Comparison of ENCODE assay signal across 17 cellular contexts in the genomic region with DNA sequence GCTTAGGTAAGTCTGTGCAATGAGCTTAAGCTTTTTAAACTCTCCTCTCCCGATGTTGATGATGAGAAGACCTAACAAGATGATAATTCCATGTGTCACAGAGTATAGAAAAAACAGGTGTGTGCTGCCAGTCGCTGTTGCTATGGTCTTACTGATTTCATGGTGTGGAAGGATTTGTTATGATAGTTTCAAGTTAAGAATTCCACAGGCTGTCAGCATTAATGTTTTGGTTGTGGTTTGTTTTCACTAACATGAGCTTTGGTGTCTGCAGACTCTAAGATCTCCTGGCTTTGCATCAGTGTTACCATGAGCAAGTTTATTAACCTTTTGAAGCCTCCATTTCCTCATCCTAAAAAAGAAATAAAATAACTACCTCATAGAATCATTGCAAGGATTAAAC.
A peak's percentile ranks its signal among the peaks of the same experiment; 100 is the strongest.
DNase-seq lines count a peak whose midpoint lies in the region; ATAC-seq and TF ChIP-seq lines count a peak whose summit lies in the region.
"Had no signal": no experiment of that assay in that cellular context is flagged by ENCODE, and none has a peak within 500 bp of the region (broad histone marks: within the 10 kb centered on the region; RNA-seq: fewer than 3 reads in every experiment).

No MANE protein-coding gene starts in this region.

- H3K9me3 ChIP-seq in effector memory CD4-positive, alpha-beta T cell (ENCODE audit: control insufficient read depth, low read length) = no peaks in the 10 kb centered on the region
- H3K9me3 ChIP-seq: BE2C, SJSA1 had no signal

- ATAC-seq in left ventricle myocardium superior (peak; percentile 8), left cardiac atrium (no peak), GM18498 (IDR thresholded peaks at IDR 0.05; ENCODE audit: unreplicated experiment) (no peak)
- ATAC-seq: Panc1 had no signal

- in situ Hi-C loops in astrocyte of the spinal cord (cut with HindIII; ENCODE audit: low sequenced_read_pairs) = no loop called here

- intact Hi-C loops in left ventricle myocardium superior (cut with micrococcal nuclease) = no loop called here
- intact Hi-C loops in left cardiac atrium (cut with DNase I) = no loop called here

- H3K4me1 ChIP-seq in effector memory CD4-positive, alpha-beta T cell (ENCODE audit: control insufficient read depth, insufficient read depth, low read length, poor library complexity, severe bottlenecking) = no peaks in the 10 kb centered on the region
- H3K4me1 ChIP-seq: BE2C, SJSA1 had no signal

- no peak overlapping the region for H3K4me3 ChIP-seq in astrocyte of the spinal cord (ENCODE audit: low read depth, low read length)
- no peak overlapping the region for H3K4me3 ChIP-seq in effector memory CD4-positive, alpha-beta T cell (ENCODE audit: insufficient read depth, low read depth, low read length, poor library complexity, severe bottlenecking)
- H3K4me3 ChIP-seq: SJSA1 had no signal

- TF ChIP-seq CTCF in astrocyte of the spinal cord (IDR thresholded peaks at IDR 0.05; ENCODE audit: low read depth, low read length) = no peak

- H3K27ac ChIP-seq in effector memory CD4-positive, alpha-beta T cell (ENCODE audit: insufficient read depth, low read length, poor library complexity, severe bottlenecking) = no peak overlapping the region
- H3K27ac ChIP-seq: SJSA1 had no signal

- no peaks in the 10 kb centered on the region for H3K36me3 ChIP-seq in effector memory CD4-positive, alpha-beta T cell (ENCODE audit: control insufficient read depth, insufficient read depth, low read length)
- H3K36me3 ChIP-seq: BE2C, SJSA1 had no signal

- H3K27me3 ChIP-seq in effector memory CD4-positive, alpha-beta T cell (replicated peaks; ENCODE audit: control insufficient read depth, insufficient read depth, low read length, poor library complexity, severe bottlenecking) = no peaks in the 10 kb centered on the region
- H3K27me3 ChIP-seq: BE2C, SJSA1 had no signal

- DNase-seq in left ventricle myocardium superior (no peak), left cardiac atrium (no peak), astrocyte of the spinal cord (ENCODE audit: low read depth, low spot score) (peak; percentile 31), left kidney (ENCODE audit: low read depth, low spot score) (peak; percentile 78), hepatic stellate cell (ENCODE audit: low spot score) (no peak)
- DNase-seq in effector memory CD4-positive, alpha-beta T cell = no peak
- DNase-seq: BE2C; EL; GF-D8; Karpas-422; NCI-H1417 treated with DMSO at 0.1 percent for 48 hours; NCI-H187; NCI-H510A; NK-92 treated with Interleukin-12 subunit alpha and Interleukin-12 subunit beta, amount 100 ng/mL, for 24 hours had no signal

Comparison
In these comparisons a context has a peak if more than half of its experiments do, and no peak if none do; other contexts are left out.
1. DNase-seq: peak in astrocyte of the spinal cord (single experiment) and left kidney (single experiment); none in left ventricle myocardium superior (single experiment), left cardiac atrium (single experiment), hepatic stellate cell (single experiment) and effector memory CD4-positive, alpha-beta T cell (0 of 3).